8 cellular contexts compared by ENCODE assay signal in the genomic region with DNA sequence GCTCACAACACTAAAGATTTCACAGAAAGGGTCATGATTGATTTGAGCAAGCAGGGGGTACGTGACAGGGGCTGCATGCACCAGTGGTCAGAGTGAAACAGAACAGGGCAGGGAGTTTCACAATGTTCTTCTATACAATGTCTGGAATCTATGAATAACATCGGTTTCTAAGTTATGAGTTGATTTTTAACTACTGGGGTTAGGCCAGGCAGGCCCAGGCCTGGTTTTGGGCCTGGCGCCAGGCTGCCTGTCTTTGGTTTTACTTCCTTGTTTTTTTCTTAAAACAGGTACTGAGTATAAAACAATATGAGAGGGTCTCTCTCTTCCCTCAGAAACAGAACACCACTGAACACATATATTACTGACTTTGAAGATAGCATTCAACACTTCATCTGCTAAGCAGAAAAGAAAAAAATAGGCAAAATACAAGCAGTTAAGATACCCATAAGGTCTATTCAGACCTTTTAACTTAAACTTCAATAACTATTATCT.
A peak's percentile ranks its signal among the peaks of the same experiment; 100 is the strongest.
DNase-seq lines count a peak whose midpoint lies in the region; ATAC-seq and TF ChIP-seq lines count a peak whose summit lies in the region.
"Not testable (repeated sequence)": the region's sequence is repeated elsewhere in the genome, so short reads cannot be mapped to it uniquely, and the experiment has no call there.

No MANE protein-coding gene starts in this region.

- not testable (repeated sequence) for H3K27ac ChIP-seq in Peyer's patch, lower lobe of right lung, thyroid gland

- intact Hi-C loops in lower lobe of right lung (cut with DNase I); thyroid gland (cut with DNase I): not testable (repeated sequence)

- ATAC-seq in GM19395 (IDR thresholded peaks at IDR 0.05; ENCODE audit: unreplicated experiment) (peak; percentile 54), HG03432 (IDR thresholded peaks at IDR 0.05; ENCODE audit: unreplicated experiment) (peak; percentile 49)
- ATAC-seq in lower lobe of right lung: not testable (repeated sequence)

- WGBS in thyroid gland, 2 donors: 66 to 89% methylated on average over 3 of the region's 3 CpGs

- H3K27me3 ChIP-seq in Peyer's patch; adipocyte (replicated peaks; ENCODE audit: control insufficient read depth, insufficient read depth, low read length); lower lobe of right lung (ENCODE audit: low read depth); thyroid gland: not testable (repeated sequence)

- not testable (repeated sequence) for H3K36me3 ChIP-seq in Peyer's patch; adipocyte (ENCODE audit: control insufficient read depth, insufficient read depth, low read length, severe bottlenecking); lower lobe of right lung; thyroid gland

- TF ChIP-seq CTCF in Peyer's patch (IDR thresholded peaks at IDR 0.05); lower lobe of right lung (IDR thresholded peaks at IDR 0.05); thyroid gland (IDR thresholded peaks at IDR 0.05): not testable (repeated sequence)

- not testable (repeated sequence) for H3K4me1 ChIP-seq in Peyer's patch; adipocyte (ENCODE audit: control insufficient read depth, insufficient read depth, low read length); lower lobe of right lung; thyroid gland

- TF ChIP-seq POLR2A in Peyer's patch (IDR thresholded peaks at IDR 0.05); thyroid gland (IDR thresholded peaks at IDR 0.05): not testable (repeated sequence)

- not testable (repeated sequence) for H3K9ac ChIP-seq in adipocyte (ENCODE audit: low read length)

- DNase-seq in Caki2 (ENCODE audit: low read depth): peak; percentile 66
- DNase-seq in Peyer's patch: peak in 2 of 3 donors; percentile 16 to 53
- peak; percentile 0 for DNase-seq in adipocyte (ENCODE audit: low read depth)
- peak; percentile 50 for DNase-seq in glomerular visceral epithelial cell (ENCODE audit: extremely low spot score)
- DNase-seq in lower lobe of right lung: peak; percentile 55
- DNase-seq in thyroid gland: peak; percentile 3 to 24

- H3K4me3 ChIP-seq in Peyer's patch; adipocyte (ENCODE audit: low read length); lower lobe of right lung; thyroid gland (replicated peaks in 1 of 3): not testable (repeated sequence)

- in situ Hi-C loops in Caki2 (cut with HindIII; ENCODE audit: low pct_unique_long_range_greater_than_20kb, low sequenced_read_pairs): not testable (repeated sequence)

- H3K9me3 ChIP-seq in Peyer's patch, lower lobe of right lung, thyroid gland: not testable (repeated sequence)
- peaks cover 10% of the 10 kb centered on the region for H3K9me3 ChIP-seq in adipocyte (ENCODE audit: control insufficient read depth, low read length)

Comparison
In these comparisons a context has a peak if more than half of its experiments do, and no peak if none do; other contexts are left out.
1. DNase-seq: peak in every context shown above with its lines; median percentile 66 in Caki2; 55 in lower lobe of right lung; 50 in glomerular visceral epithelial cell; 34 in Peyer's patch; 14 in thyroid gland; 0 in adipocyte.